In the genomic region with DNA sequence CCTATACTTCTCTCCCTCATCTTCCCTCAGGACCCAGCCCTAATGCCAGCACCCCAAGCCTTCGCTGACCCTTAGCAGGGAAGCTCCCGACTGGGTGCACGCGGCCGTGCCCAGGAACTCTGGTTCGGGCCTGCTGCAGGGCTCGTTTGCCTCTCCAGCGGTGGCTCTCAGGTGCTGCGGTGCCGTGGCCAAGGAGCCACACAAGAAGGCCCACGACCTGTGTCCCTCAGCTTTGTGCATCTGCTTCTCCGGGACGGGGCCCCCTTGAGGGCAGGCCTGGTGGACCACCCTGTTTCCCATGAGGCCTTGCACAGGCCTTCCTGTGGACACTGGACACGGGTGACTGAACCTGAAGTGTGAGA, we compare ENCODE assay signal across 32 cellular contexts. TPM values are rescaled to one million over a fixed set of nuclear protein-coding genes. Genes with fewer than 3 reads are reported as not detected.
DNase-seq lines count a peak whose midpoint lies in the region; ATAC-seq and TF ChIP-seq lines count a peak whose summit lies in the region.
"Had no signal": no experiment of that assay in that cellular context is flagged by ENCODE, and none has a peak within 500 bp of the region (broad histone marks: within the 10 kb centered on the region; RNA-seq: fewer than 3 reads in every experiment).

No MANE protein-coding gene starts in this region.

- H3K4me1 Mint-ChIP-seq in activated naive CD4-positive, alpha-beta T cell treated with anti-CD3 and anti-CD28 coated beads, Interleukin-2, amount 10 ng/mL, durations not matched to agents 7 days and 5 days, result no peaks in the 10 kb centered on the region

- no peaks in the 10 kb centered on the region for H3K9me3 Mint-ChIP-seq in activated naive CD4-positive, alpha-beta T cell treated with anti-CD3 and anti-CD28 coated beads, Interleukin-2, amount 10 ng/mL, durations not matched to agents 7 days and 5 days
- H3K9me3 Mint-ChIP-seq: activated CD4-positive, alpha-beta memory T cell treated with anti-CD3 and anti-CD28 coated beads for 36 hours; activated T-helper 1 cell treated with anti-CD3 and anti-CD28 coated beads, Interleukin-12 subunit alpha, Interleukin-12 subunit beta, Interleukin-2, Interleukin-4 antibody, amounts not matched to agents 30 ng/mL and 10 ng/mL and 1 ng/mL, durations not matched to agents 14 hours and 24 hours and 36 hours; immature natural killer cell; mesothelial cell of epicardium; naive B cell had no signal

- H3K36me3 ChIP-seq in lower lobe of right lung (peaks cover 25% of the 10 kb centered on the region), spleen (peaks cover 0 to 54% (median 5%) of the 10 kb centered on the region in 6 donors), Karpas-422 (ENCODE audit: insufficient read depth, low read length) (no peaks in the 10 kb centered on the region; the same call in 1 of the 2 replicates), smooth muscle cell (ENCODE audit: low read depth) (no peaks in the 10 kb centered on the region)
- H3K36me3 ChIP-seq: breast epithelium, neutrophil, prostate gland had no signal

- H3K27me3 Mint-ChIP-seq in activated naive CD4-positive, alpha-beta T cell treated with anti-CD3 and anti-CD28 coated beads, Interleukin-2, amount 10 ng/mL, durations not matched to agents 7 days and 5 days, result no peaks in the 10 kb centered on the region
- H3K27me3 Mint-ChIP-seq: activated CD4-positive, alpha-beta memory T cell treated with anti-CD3 and anti-CD28 coated beads for 36 hours; naive B cell had no signal

- no peaks in the 10 kb centered on the region for H3K9me2 ChIP-seq in Karpas-422 (replicated peaks; ENCODE audit: insufficient read depth, low read length)

- H3K4me2 ChIP-seq in Karpas-422 (ENCODE audit: low read depth, low read length, poor library complexity, severe bottlenecking), result no peak overlapping the region
- no peak overlapping the region for H3K4me2 ChIP-seq in smooth muscle cell

- no peaks in the 10 kb centered on the region for H3K79me2 ChIP-seq in Karpas-422 (ENCODE audit: low read length)
- no peaks in the 10 kb centered on the region for H3K79me2 ChIP-seq in smooth muscle cell (ENCODE audit: low read depth)

- H3K9me3 ChIP-seq in lower lobe of right lung (no peaks in the 10 kb centered on the region), spleen (no peaks in the 10 kb centered on the region), Karpas-422 (ENCODE audit: low read length) (no peaks in the 10 kb centered on the region), smooth muscle cell (replicated peaks; ENCODE audit: low read depth) (no peaks in the 10 kb centered on the region)
- H3K9me3 ChIP-seq: breast epithelium, prostate gland had no signal

- H3K27ac Mint-ChIP-seq in activated naive CD4-positive, alpha-beta T cell treated with anti-CD3 and anti-CD28 coated beads, Interleukin-2, amount 10 ng/mL, durations not matched to agents 7 days and 5 days, result no peak overlapping the region
- H3K27ac Mint-ChIP-seq: activated CD4-positive, alpha-beta memory T cell treated with anti-CD3 and anti-CD28 coated beads for 36 hours; activated T-helper 1 cell treated with anti-CD3 and anti-CD28 coated beads, Interleukin-12 subunit alpha, Interleukin-12 subunit beta, Interleukin-2, Interleukin-4 antibody, amounts not matched to agents 30 ng/mL and 10 ng/mL and 1 ng/mL, durations not matched to agents 14 hours and 24 hours and 36 hours; mesothelial cell of epicardium had no signal

- no peak for ATAC-seq in lower lobe of right lung
- ATAC-seq: left ventricle myocardium superior had no signal

- TF ChIP-seq CTCF in coronary artery (IDR thresholded peaks at IDR 0.05) (no peak), lower lobe of right lung (IDR thresholded peaks at IDR 0.05) (no peak), spleen (IDR thresholded peaks at IDR 0.05 in 8 of 11, conservative IDR thresholded peaks at IDR 0.05 in 3 of 11) (no peak), smooth muscle cell (IDR thresholded peaks at IDR 0.05; ENCODE audit: borderline replicate concordance, insufficient read depth, poor library complexity, severe bottlenecking) (no peak)

- H3K9ac ChIP-seq in Karpas-422 (ENCODE audit: low read length) (no peak overlapping the region), smooth muscle cell (ENCODE audit: low read depth) (no peak overlapping the region)

- H3K36me3 Mint-ChIP-seq in activated naive CD4-positive, alpha-beta T cell treated with anti-CD3 and anti-CD28 coated beads, Interleukin-2, amount 10 ng/mL, durations not matched to agents 7 days and 5 days, result peaks cover 2% of the 10 kb centered on the region

- H4K20me1 ChIP-seq in Karpas-422 (ENCODE audit: insufficient read depth, low read depth, low read length) (no peaks in the 10 kb centered on the region), smooth muscle cell (ENCODE audit: low read depth) (peaks cover 17% of the 10 kb centered on the region)

- H3K4me3 ChIP-seq in coronary artery (no peak overlapping the region), lower lobe of right lung (no peak overlapping the region), spleen (no peak overlapping the region), Karpas-422 (ENCODE audit: low read length) (no peak overlapping the region), smooth muscle cell (no peak overlapping the region)
- H3K4me3 ChIP-seq: breast epithelium, prostate gland had no signal

- H3K27ac ChIP-seq in coronary artery, result no peak overlapping the region
- H3K27ac ChIP-seq in lower lobe of right lung, result no peak overlapping the region
- H3K27ac ChIP-seq in spleen, result no peak overlapping the region
- no peak overlapping the region for H3K27ac ChIP-seq in Karpas-422 (ENCODE audit: low read length)
- no peak overlapping the region for H3K27ac ChIP-seq in smooth muscle cell (ENCODE audit: low read depth)
- H3K27ac ChIP-seq: 22Rv1, breast epithelium, C4-2B, neutrophil, prostate gland had no signal

- H3K4me1 ChIP-seq in lower lobe of right lung (peaks cover 4% of the 10 kb centered on the region), spleen (no peaks in the 10 kb centered on the region), Karpas-422 (ENCODE audit: low read length) (no peaks in the 10 kb centered on the region), smooth muscle cell (ENCODE audit: low read depth) (no peaks in the 10 kb centered on the region)
- H3K4me1 ChIP-seq: breast epithelium, prostate gland had no signal

- no peak overlapping the region for H2AFZ ChIP-seq in Karpas-422 (ENCODE audit: low read length)
- H2AFZ ChIP-seq in smooth muscle cell (ENCODE audit: low read depth), result no peak overlapping the region

- no peak for TF ChIP-seq POLR2A in spleen (IDR thresholded peaks at IDR 0.05)

- no peak overlapping the region for H3K4me3 Mint-ChIP-seq in activated naive CD4-positive, alpha-beta T cell treated with anti-CD3 and anti-CD28 coated beads, Interleukin-2, amount 10 ng/mL, durations not matched to agents 7 days and 5 days
- H3K4me3 Mint-ChIP-seq: activated CD4-positive, alpha-beta memory T cell treated with anti-CD3 and anti-CD28 coated beads for 36 hours; activated T-helper 1 cell treated with anti-CD3 and anti-CD28 coated beads, Interleukin-12 subunit alpha, Interleukin-12 subunit beta, Interleukin-2, Interleukin-4 antibody, amounts not matched to agents 30 ng/mL and 10 ng/mL and 1 ng/mL, durations not matched to agents 14 hours and 24 hours and 36 hours; mesothelial cell of epicardium had no signal

- H3K27me3 ChIP-seq in lower lobe of right lung (ENCODE audit: low read depth) (no peaks in the 10 kb centered on the region), spleen (replicated peaks in 1 of 7) (no peaks in the 10 kb centered on the region), Karpas-422 (ENCODE audit: low read length) (no peaks in the 10 kb centered on the region), smooth muscle cell (ENCODE audit: low read depth) (no peaks in the 10 kb centered on the region)
- H3K27me3 ChIP-seq: breast epithelium, neutrophil had no signal

- intact Hi-C loops in lower lobe of right lung (cut with DNase I) (no loop called here), spleen (cut with DNase I; ENCODE audit: low total_unique reads) (no loop called here)

- WGBS in spleen, 5 donors, result 88 to 94% (median 93%) methylated on average over 14 of the region's 14 CpGs
- WGBS in smooth muscle cell (ENCODE audit: low lambda C conversion rate), result 95% methylated on average over 14 of the region's 14 CpGs

- H3F3A ChIP-seq in smooth muscle cell (ENCODE audit: low read depth), result peaks cover 25% of the 10 kb centered on the region

- CTCF ChIA-PET in activated naive CD4-positive, alpha-beta T cell treated with anti-CD3 and anti-CD28 coated beads, Interleukin-2, amount 10 ng/mL, durations not matched to agents 7 days and 5 days (lab: Charles Lee), result no interaction called here

- peak; percentile 18 for DNase-seq in activated naive CD4-positive, alpha-beta T cell treated with anti-CD3 and anti-CD28 coated beads, Interleukin-2, amount 10 ng/mL, durations not matched to agents 7 days and 5 days
- DNase-seq in activated naive CD4-positive, alpha-beta T cell treated with anti-CD3 and anti-CD28 coated beads, Interleukin-2, amount 50 U/mL, for 16 hours, result no peak
- peak; percentile 62 for DNase-seq in coronary artery (ENCODE audit: low spot score)
- peak; percentile 35 for DNase-seq in lower lobe of right lung
- peak; percentile 65 for DNase-seq in spleen
- no peak for DNase-seq in stimulated activated CD8-positive, alpha-beta memory T cell treated with anti-CD3 and anti-CD28 coated beads, Interleukin-4, amount 100 ng/mL, for 48 hours
- no peak for DNase-seq in Karpas-422
- no peak for DNase-seq in smooth muscle cell (lab: John Stamatoyannopoulos, UW; ENCODE audit: unreplicated experiment)
- DNase-seq: activated CD4-positive, alpha-beta memory T cell treated with anti-CD3 and anti-CD28 coated beads for 36 hours; activated CD4-positive, alpha-beta T cell treated with anti-CD3 and anti-CD28 coated beads for 1 hour; activated CD8-positive, alpha-beta memory T cell treated with anti-CD3 and anti-CD28 coated beads, Interleukin-2, amount 50 U/mL, for 4 hours; activated naive CD4-positive, alpha-beta T cell treated with Interleukin-2 at 50 U/mL for 16 hours; amniotic stem cell; DMS79; effector CD8-positive, alpha-beta T cell; hypothalamus; immature natural killer cell; KG1; left ventricle myocardium superior; naive B cell; NCI-H2029; NCI-H526 treated with DMSO at 0.1 percent for 48 hours; Right ventricle myocardium superior; stimulated activated naive CD4-positive, alpha-beta T cell; T-helper 2 cell had no signal

RNA-seq across cellular contexts. Expression of a gene that starts 17.7 kb away (rescaled TPM):
- total RNA-seq in lower lobe of right lung (44.2 TPM), spleen (10 to 100 TPM in 4 of 7 donors, 1 to 10 TPM in 3; 6.5 to 19.4 (median 13.0) TPM), smooth muscle cell (33.5 and 34.9 TPM in 2 replicates)
- polyA plus RNA-seq in spleen (1 to 10 TPM; 3.0 to 7.2 (median 4.5) TPM), smooth muscle cell (40.8 and 50.7 TPM in 2 replicates)
- total RNA-seq in Karpas-422 (2014; rRNA removed; shearing (Covaris generic); ENCODE audit: low replicate concordance), result not detected in 2 replicates
- total RNA-seq: activated T-helper 1 cell treated with anti-CD3 and anti-CD28 coated beads, Interleukin-12 subunit alpha, Interleukin-12 subunit beta, Interleukin-2, Interleukin-4 antibody, amounts not matched to agents 30 ng/mL and 10 ng/mL and 1 ng/mL, durations not matched to agents 14 hours and 24 hours and 36 hours had no signal

Comparison
In these comparisons a context has a peak if more than half of its experiments do, and no peak if none do; other contexts are left out.
1. DNase-seq: peak in activated naive CD4-positive, alpha-beta T cell treated with anti-CD3 and anti-CD28 coated beads, Interleukin-2, amount 10 ng/mL, durations not matched to agents 7 days and 5 days (single experiment), coronary artery (single experiment), lower lobe of right lung (single experiment) and spleen (single experiment); none in activated naive CD4-positive, alpha-beta T cell treated with anti-CD3 and anti-CD28 coated beads, Interleukin-2, amount 50 U/mL, for 16 hours (single experiment), stimulated activated CD8-positive, alpha-beta memory T cell treated with anti-CD3 and anti-CD28 coated beads, Interleukin-4, amount 100 ng/mL, for 48 hours (single experiment), Karpas-422 (single experiment) and smooth muscle cell (single experiment).